Comparison of ENCODE assay signal across 8 cellular contexts in the genomic region with DNA sequence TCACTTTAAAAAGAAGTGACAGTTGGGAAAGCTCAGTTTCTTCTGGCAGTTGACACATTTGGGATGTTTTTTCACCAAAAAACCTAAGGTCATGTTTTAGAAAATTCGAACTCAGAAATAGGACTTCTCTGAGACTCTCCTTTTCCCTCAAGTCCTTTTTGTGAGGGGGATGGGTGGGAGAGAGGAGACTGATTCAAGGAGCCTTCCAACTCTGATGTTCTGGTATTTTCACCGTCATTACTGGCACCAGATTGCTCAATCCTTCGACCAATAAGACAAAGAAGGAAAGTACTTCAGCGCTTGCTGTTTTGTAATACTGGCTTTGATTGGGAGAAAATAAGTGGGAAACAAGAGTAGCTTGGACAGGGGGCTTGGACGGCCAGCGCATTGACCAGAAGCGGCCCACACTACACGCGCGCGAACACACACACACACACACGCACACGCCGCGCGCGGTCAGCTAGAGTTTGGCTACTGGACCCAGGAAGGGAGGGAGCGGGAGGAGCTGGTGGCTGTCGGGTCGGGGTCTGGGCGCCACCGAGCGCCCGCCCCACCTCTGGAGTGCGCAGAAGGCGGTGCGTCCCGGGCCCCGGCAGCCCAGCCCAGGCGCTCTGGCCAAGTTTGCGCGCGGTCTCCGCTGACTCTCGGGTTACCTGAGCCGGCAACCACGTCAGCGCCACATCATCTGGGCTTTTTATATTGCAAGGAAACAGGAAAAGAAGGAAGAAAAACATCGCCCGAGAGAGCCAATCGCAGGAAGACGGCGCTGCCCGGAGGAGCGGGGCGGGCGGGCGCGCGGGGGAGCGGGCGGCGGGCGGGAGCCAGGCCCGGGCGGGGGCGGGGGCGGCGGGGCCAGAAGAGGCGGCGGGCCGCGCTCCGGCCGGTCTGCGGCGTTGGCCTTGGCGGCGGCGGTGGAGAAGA. TPM values are rescaled to one million over a fixed set of nuclear protein-coding genes. Genes with fewer than 3 reads are reported as not detected.
A peak's percentile ranks its signal among the peaks of the same experiment; 100 is the strongest.
DNase-seq lines count a peak whose midpoint lies in the region; ATAC-seq and TF ChIP-seq lines count a peak whose summit lies in the region.

Gene KCNK1 (plus strand): TSS at position 855 of the 921 bp plus-strand sequence. CDS start 66 bp downstream, at position 921.

- in situ Hi-C loops in brain microvascular endothelial cell (cut with HindIII; ENCODE audit: low pct_ligation_motif_present, low sequenced_read_pairs): no loop called here

- H3K27me3 ChIP-seq in brain microvascular endothelial cell (replicated peaks): peaks cover 6% of the 10 kb centered on the region
- peaks cover 85% of the 10 kb centered on the region for H3K27me3 ChIP-seq in A673 (replicated peaks; ENCODE audit: insufficient read depth, low read depth, low read length, poor library complexity)

- H3K4me1 ChIP-seq in A673 (ENCODE audit: insufficient read depth, low read length, poor library complexity, severe bottlenecking): no peaks in the 10 kb centered on the region

- no peaks in the 10 kb centered on the region for H3K9me3 ChIP-seq in A673 (ENCODE audit: low read depth, low read length, poor library complexity, severe bottlenecking)

- CTCF ChIA-PET in A673 (lab: Charles Lee): no interaction called here

- peak; percentile 83 for DNase-seq in NCI-H2107 (lab: John Stamatoyannopoulos, UW)
- peak; percentile 9 for DNase-seq in brain microvascular endothelial cell
- DNase-seq in iPS-NIHi7 (ENCODE audit: extremely low spot score): peak; percentile 87
- DNase-seq in stimulated activated CD8-positive, alpha-beta memory T cell treated with anti-CD3 and anti-CD28 coated beads, Interleukin-4, amount 100 ng/mL, for 48 hours: peak; percentile 40
- no peak for DNase-seq in A673 (ENCODE audit: low spot score)
- no peak for DNase-seq in cortex of kidney (lab: John Stamatoyannopoulos, UW)

- H3K4me3 ChIP-seq in brain microvascular endothelial cell (ENCODE audit: low read depth, low read length) (peak within 1 kb of the TSS; percentile 76), A673 (ENCODE audit: low read depth, low read length, poor library complexity, severe bottlenecking) (no peak within 1 kb of the TSS)

- no TSS peak for BruUV-seq in A673 (replicated peaks; lab: Mats Ljungman, UMichigan)

- H3K27ac ChIP-seq in C4-2B (peak within 1 kb of the TSS; percentile 88), brain microvascular endothelial cell (no peak within 1 kb of the TSS), A673 (ENCODE audit: low read depth, low read length, poor library complexity, severe bottlenecking) (no peak within 1 kb of the TSS)

- peak; percentile 38 for ATAC-seq in GM19324 (IDR thresholded peaks at IDR 0.05; ENCODE audit: low FRiP score, unreplicated experiment)

- intact Hi-C loops in A673 (cut with micrococcal nuclease; ENCODE audit: unreplicated experiment): no loop called here

- POLR2A ChIA-PET in A673 (lab: Charles Lee; ENCODE audit: low non-redundant PET): no interaction called here

- TF ChIP-seq CTCF in C4-2B (conservative IDR thresholded peaks at IDR 0.05): no peak
- TF ChIP-seq CTCF in brain microvascular endothelial cell (IDR thresholded peaks at IDR 0.05; ENCODE audit: low read depth, low read length, missing control alignments): no peak
- TF ChIP-seq CTCF in A673 (conservative IDR thresholded peaks at IDR 0.05; ENCODE audit: low read depth, low read length): no peak

- no peaks in the 10 kb centered on the region for H3K36me3 ChIP-seq in brain microvascular endothelial cell (replicated peaks)
- no peaks in the 10 kb centered on the region for H3K36me3 ChIP-seq in A673 (ENCODE audit: insufficient read depth, low read length, poor library complexity, severe bottlenecking)

RNA-seq across cellular contexts. Expression of gene KCNK1, which starts in this region (rescaled TPM):
- not detected in 2 replicates for total RNA-seq in A673 (2021)

Comparison
In these comparisons a context has a peak if more than half of its experiments do, and no peak if none do; other contexts are left out.
1. DNase-seq: peak in NCI-H2107 (single experiment), brain microvascular endothelial cell (single experiment), iPS-NIHi7 (single experiment) and stimulated activated CD8-positive, alpha-beta memory T cell treated with anti-CD3 and anti-CD28 coated beads, Interleukin-4, amount 100 ng/mL, for 48 hours (single experiment); none in A673 (single experiment) and cortex of kidney (single experiment).